In genomic region chr18:35042389-35043066, GRCh38 we compare ENCODE assay signal across 8 cellular contexts. TPM values are rescaled to one million over a fixed set of nuclear protein-coding genes. Genes with fewer than 3 reads are reported as not detected.
A peak's percentile ranks its signal among the peaks of the same experiment; 100 is the strongest.
DNase-seq lines count a peak whose midpoint lies in the region; ATAC-seq and TF ChIP-seq lines count a peak whose summit lies in the region.

No MANE protein-coding gene starts in this region.

- peak overlapping the region; percentile 70 to 85 (median 80) for H3K4me3 ChIP-seq in Peyer's patch
- peak overlapping the region; percentile 93 for H3K4me3 ChIP-seq in endocrine pancreas (ENCODE audit: control insufficient read depth, insufficient read depth, low read length)
- peak overlapping the region; percentile 85 to 92 for H3K4me3 ChIP-seq in neutrophil (ENCODE audit: low read depth in 1 of 2, low read length in 1 of 2)

- H3K9me3 ChIP-seq in Peyer's patch (no peaks in the 10 kb centered on the region), endocrine pancreas (ENCODE audit: control insufficient read depth, low read length) (no peaks in the 10 kb centered on the region), neutrophil (no peaks in the 10 kb centered on the region)

- peak overlapping the region; percentile 32 for H3K9ac ChIP-seq in endocrine pancreas (ENCODE audit: control insufficient read depth, insufficient read depth, low read length)

- H3K36me3 ChIP-seq in Peyer's patch (no peaks in the 10 kb centered on the region), endocrine pancreas (ENCODE audit: control insufficient read depth, insufficient read depth, low read length) (no peaks in the 10 kb centered on the region), neutrophil (no peaks in the 10 kb centered on the region)

- DNase-seq in NCI-H146 (lab: John Stamatoyannopoulos, UW) (peak; percentile 71), NCI-H146 treated with DMSO at 0.1 percent for 48 hours (lab: John Stamatoyannopoulos, UW; ENCODE audit: unreplicated experiment) (no peak), Peyer's patch (no peak), HEK293T (ENCODE audit: extremely low spot score) (no peak)
- no peak for DNase-seq in effector CD8-positive, alpha-beta T cell (lab: John Stamatoyannopoulos, UW)

- no peak for TF ChIP-seq CTCF in Peyer's patch (IDR thresholded peaks at IDR 0.05)
- TF ChIP-seq CTCF in neutrophil (IDR thresholded peaks at IDR 0.05): no peak

- POLR2A ChIA-PET in HEK293T (lab: Yijun Ruan, JAX): interaction anchor here (0.9 to 3.1 kb wide), 11 partner anchors 8 to 101 kb away, joined by 3 to 18 read pairs (median 5); no protein-coding TSS in a partner anchor

- H3K27ac ChIP-seq in Peyer's patch (peak overlapping the region; percentile 85 to 95 (median 87)), neutrophil (peak overlapping the region; percentile 83)

- CTCF ChIA-PET in HEK293T (lab: Yijun Ruan, JAX): interaction anchor here (0.6 to 0.7 kb wide), 3 partner anchors 11 to 22 kb away, joined by 3 read pairs; no protein-coding TSS in a partner anchor

- H3K4me1 ChIP-seq in Peyer's patch (peaks cover 0 to 30% (median 16%) of the 10 kb centered on the region in 4 donors), endocrine pancreas (ENCODE audit: control insufficient read depth, insufficient read depth, low read length) (peaks cover 15% of the 10 kb centered on the region), neutrophil (ENCODE audit: control insufficient read depth in 1 of 2, insufficient read depth in 1 of 2, low read depth in 1 of 2, low read length in 1 of 2) (peaks cover 51 to 72% of the 10 kb centered on the region in 2 experiments)

- no peak for ATAC-seq in HG02678 (IDR thresholded peaks at IDR 0.05; ENCODE audit: unreplicated experiment)

- H3K27me3 ChIP-seq in Peyer's patch: no peaks in the 10 kb centered on the region
- H3K27me3 ChIP-seq in endocrine pancreas (ENCODE audit: control insufficient read depth, insufficient read depth, low read length): no peaks in the 10 kb centered on the region
- no peaks in the 10 kb centered on the region for H3K27me3 ChIP-seq in neutrophil

- TF ChIP-seq POLR2A in Peyer's patch (IDR thresholded peaks at IDR 0.05): no peak

TF ChIP-seq in HEK293T, 16 proteins besides CTCF, POLR2A, EP300 and RAD21:
- TF ChIP-seq HDGF (IDR thresholded peaks at IDR 0.05; ENCODE audit: borderline replicate concordance) (no peak), FOXK2 (IDR thresholded peaks at IDR 0.05) (no peak), PKNOX1 (IDR thresholded peaks at IDR 0.05) (no peak), LEF1 (IDR thresholded peaks at IDR 0.05; ENCODE audit: borderline replicate concordance) (no peak), BHLHE40 (IDR thresholded peaks at IDR 0.05; ENCODE audit: borderline replicate concordance) (no peak), ELF4 (IDR thresholded peaks at IDR 0.05) (no peak), TARDBP (IDR thresholded peaks at IDR 0.05) (no peak), ARNT (IDR thresholded peaks at IDR 0.05) (no peak), L3MBTL2 (conservative IDR thresholded peaks at IDR 0.05) (no peak), SP1 (IDR thresholded peaks at IDR 0.05) (no peak), SUZ12 (IDR thresholded peaks at IDR 0.05) (no peak), CTBP1 (IDR thresholded peaks at IDR 0.05; ENCODE audit: borderline replicate concordance) (no peak), NFRKB (IDR thresholded peaks at IDR 0.05) (no peak), FOXA1 (IDR thresholded peaks at IDR 0.05) (no peak), ZNF384 (IDR thresholded peaks at IDR 0.05) (no peak), FOXM1 (IDR thresholded peaks at IDR 0.05; ENCODE audit: borderline replicate concordance) (no peak)
TF ChIP-seq in HEK293T: peak in this region for 0.

RNA-seq across cellular contexts. Expression of gene MAPRE2, which starts 1.3 kb away (rescaled TPM):
- 10 to 100 TPM; 16.5 to 50.3 (median 21.2) TPM for total RNA-seq in Peyer's patch
